ENCODE assay signal across 17 cellular contexts in genomic region chr21:36381841-36382589, GRCh38. TPM values are rescaled to one million over a fixed set of nuclear protein-coding genes. Genes with fewer than 3 reads are reported as not detected.
DNase-seq lines count a peak whose midpoint lies in the region; ATAC-seq and TF ChIP-seq lines count a peak whose summit lies in the region.
"Had no signal": no experiment of that assay in that cellular context is flagged by ENCODE, and none has a peak within 500 bp of the region (broad histone marks: within the 10 kb centered on the region; RNA-seq: fewer than 3 reads in every experiment).

No MANE protein-coding gene starts in this region.

- no peaks in the 10 kb centered on the region for H3K27me3 Mint-ChIP-seq in activated CD4-positive, alpha-beta memory T cell treated with anti-CD3 and anti-CD28 coated beads, Interleukin-2, amount 10 ng/mL, durations not matched to agents 7 days and 5 days
- H3K27me3 Mint-ChIP-seq: dendritic cell treated with granulocyte-macrophage colony-stimulating factor and Interleukin-4, amounts not matched to agents 40 ng/mL and 50 ng/mL, for 4 days had no signal

- peaks cover 26% of the 10 kb centered on the region for H3K36me3 Mint-ChIP-seq in activated CD4-positive, alpha-beta memory T cell treated with anti-CD3 and anti-CD28 coated beads, Interleukin-2, amount 10 ng/mL, durations not matched to agents 7 days and 5 days (ENCODE audit: low read depth)

- no TSS peak for BruUV-seq in A673 (replicated peaks; lab: Mats Ljungman, UMichigan)

- intact Hi-C loops in A673 (cut with micrococcal nuclease; ENCODE audit: unreplicated experiment), result no loop called here

- POLR2A ChIA-PET in A673 (lab: Charles Lee; ENCODE audit: low non-redundant PET), result interaction anchor here (0.6 kb wide), 1 partner anchor 102 kb away, joined by 7 read pairs; no protein-coding TSS in a partner anchor
- POLR2A ChIA-PET in activated CD4-positive, alpha-beta memory T cell treated with anti-CD3 and anti-CD28 coated beads, Interleukin-2, amount 10 ng/mL, durations not matched to agents 7 days and 5 days (lab: Charles Lee), result interaction anchor here (4.2 kb wide), 1 partner anchor 60 kb away, joined by 37 read pairs; the partner anchor contains the start of gene MORC3

- H3K4me1 ChIP-seq in A673 (ENCODE audit: insufficient read depth, low read length, poor library complexity, severe bottlenecking) (peaks cover 37% of the 10 kb centered on the region), right atrium auricular region (peaks cover 0 to 5% of the 10 kb centered on the region in 2 donors)

- no peaks in the 10 kb centered on the region for H3K36me3 ChIP-seq in A673 (ENCODE audit: insufficient read depth, low read length, poor library complexity, severe bottlenecking)
- peaks cover 11% of the 10 kb centered on the region for H3K36me3 ChIP-seq in right atrium auricular region

- H3K9me3 ChIP-seq in A673 (ENCODE audit: low read depth, low read length, poor library complexity, severe bottlenecking) (no peaks in the 10 kb centered on the region), right atrium auricular region (no peaks in the 10 kb centered on the region)
- H3K9me3 ChIP-seq: BLaER1 treated with 17β-estradiol and CSF1 and Interleukin-3, amounts not matched to agents 10 nM and 100 nM; transverse colon had no signal

- H3K4me3 ChIP-seq in A673 (ENCODE audit: low read depth, low read length, poor library complexity, severe bottlenecking) (no peak overlapping the region), right atrium auricular region (no peak overlapping the region)
- H3K4me3 ChIP-seq: BLaER1 treated with 17β-estradiol and CSF1 and Interleukin-3, amounts not matched to agents 10 nM and 100 nM; transverse colon had no signal

- no peaks in the 10 kb centered on the region for H3K9me3 Mint-ChIP-seq in activated CD4-positive, alpha-beta memory T cell treated with anti-CD3 and anti-CD28 coated beads, Interleukin-2, amount 10 ng/mL, durations not matched to agents 7 days and 5 days
- H3K9me3 Mint-ChIP-seq: activated T-cell treated with anti-CD3 and anti-CD28 coated beads, Interleukin-2, amount 50 U/mL, for 72 hours; dendritic cell treated with granulocyte-macrophage colony-stimulating factor and Interleukin-4, amounts not matched to agents 40 ng/mL and 50 ng/mL, for 4 days had no signal

- H3K4me3 Mint-ChIP-seq in activated CD4-positive, alpha-beta memory T cell treated with anti-CD3 and anti-CD28 coated beads, Interleukin-2, amount 10 ng/mL, durations not matched to agents 7 days and 5 days, result no peak overlapping the region
- H3K4me3 Mint-ChIP-seq: activated T-cell treated with anti-CD3 and anti-CD28 coated beads, Interleukin-2, amount 50 U/mL, for 72 hours; dendritic cell treated with granulocyte-macrophage colony-stimulating factor and Interleukin-4, amounts not matched to agents 40 ng/mL and 50 ng/mL, for 4 days had no signal

- CTCF ChIA-PET in A673 (lab: Charles Lee), result interaction anchor here (0.6 to 0.7 kb wide), 2 partner anchors 248 to 967 kb away, joined by 3 to 10 read pairs; no protein-coding TSS in a partner anchor
- CTCF ChIA-PET in activated CD4-positive, alpha-beta memory T cell treated with anti-CD3 and anti-CD28 coated beads, Interleukin-2, amount 10 ng/mL, durations not matched to agents 7 days and 5 days (lab: Charles Lee), result no interaction called here

- H3K27ac Mint-ChIP-seq in activated CD4-positive, alpha-beta memory T cell treated with anti-CD3 and anti-CD28 coated beads, Interleukin-2, amount 10 ng/mL, durations not matched to agents 7 days and 5 days, result peak overlapping the region; percentile 8
- H3K27ac Mint-ChIP-seq: dendritic cell treated with granulocyte-macrophage colony-stimulating factor and Interleukin-4, amounts not matched to agents 40 ng/mL and 50 ng/mL, for 4 days had no signal

- no peak for TF ChIP-seq CTCF in A673 (conservative IDR thresholded peaks at IDR 0.05; ENCODE audit: low read depth, low read length)
- TF ChIP-seq CTCF in right atrium auricular region (IDR thresholded peaks at IDR 0.05), result no peak

- peaks cover 13% of the 10 kb centered on the region for H3K4me1 Mint-ChIP-seq in activated CD4-positive, alpha-beta memory T cell treated with anti-CD3 and anti-CD28 coated beads, Interleukin-2, amount 10 ng/mL, durations not matched to agents 7 days and 5 days

- no peak for ATAC-seq in GM21717 (IDR thresholded peaks at IDR 0.05; ENCODE audit: unreplicated experiment)
- ATAC-seq: activated T-cell treated with anti-CD3 and anti-CD28 coated beads, Interleukin-2, amount 50 U/mL, for 72 hours; foreskin keratinocyte; SK-N-SH treated with all-trans-retinoic acid at 6 μM for 48 hours had no signal

- no peaks in the 10 kb centered on the region for H3K27me3 ChIP-seq in A673 (replicated peaks; ENCODE audit: insufficient read depth, low read depth, low read length, poor library complexity)
- H3K27me3 ChIP-seq in right atrium auricular region, result no peaks in the 10 kb centered on the region
- H3K27me3 ChIP-seq: BLaER1 treated with 17β-estradiol and CSF1 and Interleukin-3, amounts not matched to agents 10 nM and 100 nM; foreskin keratinocyte; transverse colon had no signal

- no peak for DNase-seq in A673 (ENCODE audit: low spot score)
- peak; percentile 14 for DNase-seq in EH (ENCODE audit: low read depth)
- no peak for DNase-seq in activated CD4-positive, alpha-beta memory T cell treated with anti-CD3 and anti-CD28 coated beads, Interleukin-2, amount 10 ng/mL, durations not matched to agents 7 days and 5 days
- peak; percentile 58 for DNase-seq in kidney tubule cell (ENCODE audit: low spot score)
- DNase-seq in substantia nigra (lab: John Stamatoyannopoulos, UW), result no peak
- no peak for DNase-seq in right atrium auricular region (ENCODE audit: low spot score)
- no peak for DNase-seq in T-helper 9 cell
- DNase-seq: activated CD4-positive, CD25-positive, alpha-beta regulatory T cell; activated T-cell treated with anti-CD3 and anti-CD28 coated beads, Interleukin-2, amount 50 U/mL, for 72 hours; foreskin keratinocyte; NCI-H1048; NCI-H2171; transverse colon had no signal

- H3K27ac ChIP-seq in A673 (ENCODE audit: low read depth, low read length, poor library complexity, severe bottlenecking) (peak overlapping the region; percentile 4), substantia nigra (ENCODE audit: low read depth, low read length, poor library complexity, severe bottlenecking) (no peak overlapping the region), right atrium auricular region (no peak overlapping the region)
- H3K27ac ChIP-seq: BLaER1 treated with 17β-estradiol and CSF1 and Interleukin-3, amounts not matched to agents 10 nM and 100 nM; foreskin keratinocyte; transverse colon had no signal

RNA-seq across cellular contexts. Expression of gene CHAF1B, which starts 3.2 kb away (rescaled TPM):
- total RNA-seq in A673 (2021) (52.7 and 53.4 TPM in 2 replicates), right atrium auricular region (1 to 10 TPM in 1 of 2 donors, under 1 TPM in 1; 0.33 to 1.2 TPM)
- 10 to 100 TPM; 18.8 to 23.9 TPM for total RNA-seq in activated CD4-positive, alpha-beta memory T cell treated with anti-CD3 and anti-CD28 coated beads, Interleukin-2, amount 10 ng/mL, durations not matched to agents 7 days and 5 days

Comparison
In these comparisons a context has a peak if more than half of its experiments do, and no peak if none do; other contexts are left out.
1. DNase-seq: peak in EH (single experiment) and kidney tubule cell (single experiment); none in A673 (single experiment), activated CD4-positive, alpha-beta memory T cell treated with anti-CD3 and anti-CD28 coated beads, Interleukin-2, amount 10 ng/mL, durations not matched to agents 7 days and 5 days (single experiment), substantia nigra (0 of 49), right atrium auricular region (single experiment) and T-helper 9 cell (single experiment).
2. RNA of gene CHAF1B, which starts 3.2 kb away (total RNA-seq): 52.7 to 53.4 TPM in A673 and 18.8 to 23.9 TPM in activated CD4-positive, alpha-beta memory T cell treated with anti-CD3 and anti-CD28 coated beads, Interleukin-2, amount 10 ng/mL, durations not matched to agents 7 days and 5 days; 0.33 to 1.2 TPM in right atrium auricular region; every median in the first group is over 4 times any median in the second.